ENCODE assay signal across 1 cellular context in the genomic region with DNA sequence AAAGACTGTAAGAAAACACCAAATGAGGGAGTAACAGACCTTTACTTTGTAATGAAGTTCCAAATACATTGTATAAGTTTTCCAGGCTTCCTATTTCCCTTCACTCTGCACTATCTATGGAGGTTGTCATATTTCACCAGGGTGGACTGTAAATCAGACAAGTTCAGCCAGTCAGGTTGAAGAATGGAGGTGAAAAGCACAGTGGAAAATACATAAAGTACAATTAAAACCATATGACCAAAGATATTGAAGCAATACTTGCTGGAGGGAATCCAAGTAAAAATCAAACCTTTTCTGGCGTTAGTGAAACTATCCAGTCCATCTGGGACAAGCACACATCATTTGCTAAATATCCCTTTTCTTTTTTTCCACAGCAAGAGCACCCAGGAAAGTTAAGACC.
TF ChIP-seq lines count a peak whose summit lies in the region.

No MANE protein-coding gene starts in this region.

TF ChIP-seq in HEK293, 187 proteins besides CTCF, POLR2A, EP300 and RAD21 (continued from another document):
- no peak for TF ChIP-seq PRDM4 (tag by site-specific recombination; IDR thresholded peaks at IDR 0.05)
- TF ChIP-seq ZBTB11 (tag by site-specific recombination; conservative IDR thresholded peaks at IDR 0.05; ENCODE audit: low read depth): no peak
- TF ChIP-seq ZBTB8A (tag by site-specific recombination; IDR thresholded peaks at IDR 0.05): no peak
- TF ChIP-seq ZNF549 (tag by site-specific recombination; IDR thresholded peaks at IDR 0.05): no peak
- TF ChIP-seq YY2 (tag by site-specific recombination; IDR thresholded peaks at IDR 0.05): no peak
- no peak for TF ChIP-seq ZBTB1 (tag by site-specific recombination; IDR thresholded peaks at IDR 0.05)
- no peak for TF ChIP-seq ZNF138 (tag by site-specific recombination; IDR thresholded peaks at IDR 0.05; ENCODE audit: borderline replicate concordance)
- TF ChIP-seq ZNF433 (tag by site-specific recombination; IDR thresholded peaks at IDR 0.05; ENCODE audit: low read depth): no peak
- TF ChIP-seq ZNF184 (tag by site-specific recombination; IDR thresholded peaks at IDR 0.05): no peak
